ENCODE assay signal across 10 cellular contexts in genomic region chr21:34884346-34884929, GRCh38.
A peak's percentile ranks its signal among the peaks of the same experiment; 100 is the strongest.
DNase-seq lines count a peak whose midpoint lies in the region; ATAC-seq and TF ChIP-seq lines count a peak whose summit lies in the region.
"Had no signal": no experiment of that assay in that cellular context is flagged by ENCODE, and none has a peak within 500 bp of the region (broad histone marks: within the 10 kb centered on the region; RNA-seq: fewer than 3 reads in every experiment).

No MANE protein-coding gene starts in this region.

- H3K4me1 Mint-ChIP-seq in activated T-cell treated with anti-CD3 and anti-CD28 coated beads, Interleukin-2, amount 50 U/mL, for 24 hours (ENCODE audit: low read depth), result peaks cover 61% of the 10 kb centered on the region
- peaks cover 61% of the 10 kb centered on the region for H3K4me1 Mint-ChIP-seq in activated B cell treated with CpG ODN at 0.5 μM for 24 hours

- H3K36me3 ChIP-seq in stomach, result peaks cover 0 to 12% (median 6%) of the 10 kb centered on the region in 4 donors
- H3K36me3 ChIP-seq: adrenal gland, BE2C had no signal

- CTCF ChIA-PET in activated B cell treated with CpG ODN at 0.5 μM for 24 hours (lab: Charles Lee), result interaction anchor here (1.5 kb wide), 1 partner anchor 19 kb away, joined by 5 read pairs; no protein-coding TSS in a partner anchor

- TF ChIP-seq POLR2A in stomach (IDR thresholded peaks at IDR 0.05), result no peak

- peaks cover 0 to 31% (median 6%) of the 10 kb centered on the region in 3 donors for H3K27me3 ChIP-seq in stomach
- H3K27me3 ChIP-seq: adrenal gland had no signal

- H3K4me3 Mint-ChIP-seq in activated T-cell treated with anti-CD3 and anti-CD28 coated beads, Interleukin-2, amount 50 U/mL, for 24 hours, result peak overlapping the region; percentile 87
- peak overlapping the region; percentile 7 for H3K4me3 Mint-ChIP-seq in activated B cell treated with CpG ODN at 0.5 μM for 24 hours

- no peak overlapping the region for H3K27ac Mint-ChIP-seq in activated T-cell treated with anti-CD3 and anti-CD28 coated beads, Interleukin-2, amount 50 U/mL, for 24 hours
- H3K27ac Mint-ChIP-seq in activated B cell treated with CpG ODN at 0.5 μM for 24 hours, result no peak overlapping the region

- H3K27ac ChIP-seq in stomach, result peak overlapping the region; percentile 81 to 98 (median 94)

- no peaks in the 10 kb centered on the region for H3K27me3 Mint-ChIP-seq in activated T-cell treated with anti-CD3 and anti-CD28 coated beads, Interleukin-2, amount 50 U/mL, for 24 hours
- no peaks in the 10 kb centered on the region for H3K27me3 Mint-ChIP-seq in activated B cell treated with CpG ODN at 0.5 μM for 24 hours

- DNase-seq in activated T-cell treated with anti-CD3 and anti-CD28 coated beads, Interleukin-2, amount 50 U/mL, for 24 hours, result no peak
- DNase-seq in activated T-cell treated with anti-CD3 and anti-CD28 coated beads, Interleukin-2, amount 50 U/mL, for 1 hour, result no peak
- no peak for DNase-seq in activated B cell treated with CpG ODN at 0.5 μM for 24 hours
- DNase-seq in fibroblast of pulmonary artery (ENCODE audit: low read depth), result no peak
- DNase-seq in stomach, result no peak
- no peak for DNase-seq in putamen (ENCODE audit: low spot score)
- DNase-seq: adrenal gland, BE2C had no signal

- no peak for TF ChIP-seq EP300 in stomach (IDR thresholded peaks at IDR 0.05)

- TF ChIP-seq CTCF in activated B cell treated with CpG ODN at 0.5 μM for 24 hours (IDR thresholded peaks at IDR 0.05) (no peak), fibroblast of pulmonary artery (IDR thresholded peaks at IDR 0.05; ENCODE audit: low read length, missing control alignments) (no peak), stomach (IDR thresholded peaks at IDR 0.05) (no peak)

- intact Hi-C loops in activated B cell treated with CpG ODN at 0.5 μM for 24 hours (cut with micrococcal nuclease), result loop anchor here (10.0 kb wide), 1 partner anchor 1180 kb away; the partner anchor contains the start of gene SETD4
- intact Hi-C loops in stomach (cut with DNase I; ENCODE audit: low total_unique reads), result no loop called here

- H3K9me3 ChIP-seq in stomach, result no peaks in the 10 kb centered on the region
- H3K9me3 ChIP-seq: adrenal gland, BE2C had no signal

- no peaks in the 10 kb centered on the region for H3K9me3 Mint-ChIP-seq in activated T-cell treated with anti-CD3 and anti-CD28 coated beads, Interleukin-2, amount 50 U/mL, for 24 hours
- no peaks in the 10 kb centered on the region for H3K9me3 Mint-ChIP-seq in activated B cell treated with CpG ODN at 0.5 μM for 24 hours

- H3K4me1 ChIP-seq in stomach, result peaks cover 10 to 61% (median 26%) of the 10 kb centered on the region in 4 donors
- H3K4me1 ChIP-seq: BE2C had no signal

- 25 to 54% (median 32%) methylated on average over 3 of the region's 3 CpGs for WGBS in stomach, 5 donors

- POLR2A ChIA-PET in activated B cell treated with CpG ODN at 0.5 μM for 24 hours (lab: Charles Lee), result interaction anchor here (0.5 to 7.3 kb wide), 6 partner anchors 8 to 159 kb away, joined by 3 to 218 read pairs (median 8); no protein-coding TSS in a partner anchor

- peaks cover 86% of the 10 kb centered on the region for H3K36me3 Mint-ChIP-seq in activated T-cell treated with anti-CD3 and anti-CD28 coated beads, Interleukin-2, amount 50 U/mL, for 24 hours (ENCODE audit: low read depth)
- peaks cover 31% of the 10 kb centered on the region for H3K36me3 Mint-ChIP-seq in activated B cell treated with CpG ODN at 0.5 μM for 24 hours (ENCODE audit: low read depth)

- ATAC-seq in activated B cell treated with CpG ODN at 0.5 μM for 24 hours (ENCODE audit: low read depth) (no peak), HG02798 (IDR thresholded peaks at IDR 0.05; ENCODE audit: poor library complexity, unreplicated experiment) (no peak), GM21381 (IDR thresholded peaks at IDR 0.05; ENCODE audit: unreplicated experiment) (no peak)

- H3K4me3 ChIP-seq in fibroblast of pulmonary artery (replicated peaks; ENCODE audit: low read depth, low read length), result peak overlapping the region; percentile 85
- H3K4me3 ChIP-seq in stomach, result peak overlapping the region; percentile 58 to 73 (median 72)
